Comparison of ENCODE assay signal across 8 cellular contexts in the genomic region with DNA sequence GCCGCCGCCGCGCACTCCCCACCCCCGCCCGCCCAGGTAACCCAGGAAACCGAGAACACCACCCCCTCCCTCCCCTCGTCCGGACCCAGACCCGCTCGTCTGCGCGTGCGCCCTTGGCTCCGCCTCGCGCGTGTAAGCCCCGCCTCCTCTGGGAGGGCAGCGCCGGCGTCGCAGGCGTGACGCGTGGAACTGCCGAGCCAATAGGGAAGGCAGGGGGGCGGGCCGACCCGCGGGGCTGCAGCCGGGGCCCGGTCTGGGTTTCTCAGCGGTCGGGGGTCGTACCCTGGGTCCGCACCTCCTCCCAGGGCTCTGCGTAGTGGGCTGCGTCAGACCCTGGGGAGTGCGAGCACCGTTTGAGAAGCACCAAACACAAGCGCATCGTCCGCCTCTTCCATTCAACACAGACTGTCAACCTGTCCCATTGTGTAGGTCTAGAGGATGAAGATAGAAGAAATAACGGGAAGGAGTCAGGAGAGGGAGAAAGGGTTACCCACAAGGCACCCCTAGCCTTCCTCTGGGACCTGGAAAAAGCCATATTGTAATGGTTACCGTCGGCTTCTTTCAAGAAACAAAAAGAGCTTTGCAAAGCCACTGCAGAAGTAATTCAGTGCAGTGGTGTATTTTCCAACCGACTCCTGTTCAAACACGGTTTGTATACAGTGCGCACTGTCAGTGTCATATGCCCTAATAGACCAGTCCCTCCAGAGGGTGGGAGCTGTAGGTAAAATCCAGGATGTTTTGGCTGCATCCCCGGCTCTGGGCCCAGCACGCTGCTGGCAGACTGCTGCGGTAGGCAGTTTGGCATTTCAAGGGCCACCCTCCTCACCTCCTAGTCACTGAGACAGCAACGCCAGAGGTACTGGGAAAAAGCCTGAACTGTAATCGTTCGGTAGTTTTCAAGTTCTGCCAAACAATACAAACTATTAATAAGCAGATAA. TPM values are rescaled to one million over a fixed set of nuclear protein-coding genes. Genes with fewer than 3 reads are reported as not detected.
DNase-seq lines count a peak whose midpoint lies in the region; ATAC-seq and TF ChIP-seq lines count a peak whose summit lies in the region.

No MANE protein-coding gene starts in this region.

- peak; percentile 62 for ATAC-seq in GM18873 (IDR thresholded peaks at IDR 0.05; ENCODE audit: low FRiP score, unreplicated experiment)
- peak; percentile 73 for ATAC-seq in HG03135 (IDR thresholded peaks at IDR 0.05; ENCODE audit: unreplicated experiment)

- CTCF ChIA-PET in AG04449 (lab: Yijun Ruan, JAX) (interaction anchor here (1.1 to 3.2 kb wide), 5 partner anchors 13 to 362 kb away, joined by 3 to 74 read pairs (median 10); no protein-coding TSS in a partner anchor), mammary epithelial cell (lab: Charles Lee; ENCODE audit: low non-redundant PET) (interaction anchor here (0.6 to 2.6 kb wide), 4 partner anchors 50 to 418 kb away, joined by 3 to 26 read pairs (median 9); no protein-coding TSS in a partner anchor)

- DNase-seq in AG04449 (ENCODE audit: low read depth, low spot score) (peak; percentile 42), NCI-H2196 treated with DMSO at 0.1 percent for 48 hours (lab: John Stamatoyannopoulos, UW; ENCODE audit: unreplicated experiment) (peak; percentile 68), WERI-Rb-1 (peak; percentile 98), mammary epithelial cell (peak; percentile 95), iPS-NIHi7 (ENCODE audit: extremely low spot score) (peak; percentile 99), smooth muscle cell (lab: John Stamatoyannopoulos, UW; ENCODE audit: unreplicated experiment) (peak; percentile 90)

- POLR2A ChIA-PET in AG04449 (lab: Yijun Ruan, JAX), result interaction anchor here (1.4 to 1.8 kb wide), 2 partner anchors 42 to 104 kb away, joined by 3 to 4 read pairs; no protein-coding TSS in a partner anchor

- H3K4me1 ChIP-seq in mammary epithelial cell (ENCODE audit: insufficient read depth, low read length), result peaks cover 25% of the 10 kb centered on the region
- H3K4me1 ChIP-seq in smooth muscle cell (ENCODE audit: low read depth), result peaks cover 6% of the 10 kb centered on the region

- no peaks in the 10 kb centered on the region for H3K27me3 ChIP-seq in WERI-Rb-1 (ENCODE audit: insufficient read depth, low read depth, severe bottlenecking)
- H3K27me3 ChIP-seq in mammary epithelial cell (ENCODE audit: insufficient read depth, low read length), result no peaks in the 10 kb centered on the region
- H3K27me3 ChIP-seq in smooth muscle cell (ENCODE audit: low read depth), result no peaks in the 10 kb centered on the region

- H3K27ac ChIP-seq in WERI-Rb-1, result peak overlapping the region; percentile 84
- peak overlapping the region; percentile 45 for H3K27ac ChIP-seq in mammary epithelial cell (ENCODE audit: insufficient read depth, low read depth, low read length)
- peak overlapping the region; percentile 79 for H3K27ac ChIP-seq in smooth muscle cell (ENCODE audit: low read depth)

- H4K20me1 ChIP-seq in mammary epithelial cell (ENCODE audit: insufficient read depth, low read length), result no peaks in the 10 kb centered on the region
- H4K20me1 ChIP-seq in smooth muscle cell (ENCODE audit: low read depth), result no peaks in the 10 kb centered on the region

- in situ Hi-C loops in mammary epithelial cell (cut with MboI; ENCODE audit: low sequenced_read_pairs in 2 of 2), result loop anchor here in 1 of 2 donors (5.0 kb wide), 1 partner anchor 105 kb away; no protein-coding TSS in a partner anchor

- peak overlapping the region; percentile 99 for H2AFZ ChIP-seq in mammary epithelial cell (ENCODE audit: low read depth, low read length)
- peak overlapping the region; percentile 77 for H2AFZ ChIP-seq in smooth muscle cell (ENCODE audit: low read depth)

- H3K4me2 ChIP-seq in mammary epithelial cell (ENCODE audit: insufficient read depth, low read depth, low read length) (peak overlapping the region; percentile 86), smooth muscle cell (peak overlapping the region; percentile 90)

- dilution Hi-C loops in mammary epithelial cell (cut with HindIII; ENCODE audit: low sequenced_read_pairs), result loop anchor here (5.0 kb wide), 1 partner anchor 65 kb away; no protein-coding TSS in a partner anchor

- no peaks in the 10 kb centered on the region for H3F3A ChIP-seq in smooth muscle cell (ENCODE audit: low read depth)

- H3K9me3 ChIP-seq in WERI-Rb-1 (ENCODE audit: severe bottlenecking) (no peaks in the 10 kb centered on the region), mammary epithelial cell (replicated peaks; ENCODE audit: insufficient read depth, low read length) (no peaks in the 10 kb centered on the region), smooth muscle cell (replicated peaks; ENCODE audit: low read depth) (no peaks in the 10 kb centered on the region)

- H3K79me2 ChIP-seq in mammary epithelial cell (ENCODE audit: insufficient read depth, low read length) (peaks cover 44% of the 10 kb centered on the region), smooth muscle cell (ENCODE audit: low read depth) (peaks cover 21% of the 10 kb centered on the region)

- H3K9ac ChIP-seq in mammary epithelial cell (ENCODE audit: insufficient read depth, low read length), result peak overlapping the region; percentile 61
- peak overlapping the region; percentile 93 for H3K9ac ChIP-seq in smooth muscle cell (ENCODE audit: low read depth)

- intact Hi-C loops in mammary epithelial cell (cut with micrococcal nuclease), result loop anchor here (1.0 to 10.0 kb wide), 7 partner anchors 36 to 198 kb away; a partner anchor contains a TSS

- TF ChIP-seq CTCF in AG04449 (IDR thresholded peaks at IDR 0.05; ENCODE audit: insufficient read depth, low read length, missing control alignments) (no peak), WERI-Rb-1 (IDR thresholded peaks at IDR 0.05; ENCODE audit: low read depth, low read length) (no peak), mammary epithelial cell (conservative IDR thresholded peaks at IDR 0.05 in 1 of 2, IDR thresholded peaks at IDR 0.05 in 1 of 2; ENCODE audit: extremely low read depth in 1 of 2, insufficient read depth in 1 of 2, low read depth in 1 of 2, low read length in 2 of 2) (no peak), smooth muscle cell (IDR thresholded peaks at IDR 0.05; ENCODE audit: borderline replicate concordance, insufficient read depth, poor library complexity, severe bottlenecking) (no peak)

- H3K4me3 ChIP-seq in AG04449 (ENCODE audit: low read depth, low read length) (peak overlapping the region; percentile 90), WERI-Rb-1 (ENCODE audit: low read depth, low read length) (peak overlapping the region; percentile 86), mammary epithelial cell (replicated peaks in 1 of 3; ENCODE audit: insufficient read depth in 1 of 3, low read depth in 2 of 3, low read length in 3 of 3) (peak overlapping the region; percentile 92 to 94 (median 93)), smooth muscle cell (peak overlapping the region; percentile 70)

- no TSS peak for BruUV-seq in mammary epithelial cell (replicated peaks; lab: Mats Ljungman, UMichigan)

- H3K36me3 ChIP-seq in WERI-Rb-1, result no peaks in the 10 kb centered on the region
- H3K36me3 ChIP-seq in mammary epithelial cell (ENCODE audit: insufficient read depth, low read length), result no peaks in the 10 kb centered on the region
- no peaks in the 10 kb centered on the region for H3K36me3 ChIP-seq in smooth muscle cell (ENCODE audit: low read depth)

- 4% methylated on average over 20 of the region's 56 CpGs for WGBS in mammary epithelial cell (ENCODE audit: low coverage, missing lambda C conversion rate)
- 6% methylated on average over 36 of the region's 56 CpGs for WGBS in smooth muscle cell (ENCODE audit: low lambda C conversion rate)

RNA-seq across cellular contexts. Expression of a gene that starts 0.5 kb away (rescaled TPM):
- 10 to 100 TPM; 27.6 to 50.5 TPM for total RNA-seq in mammary epithelial cell
- 6.1 TPM for polyA plus RNA-seq in mammary epithelial cell
- 53.0 TPM for polyA minus RNA-seq in mammary epithelial cell
- total RNA-seq in smooth muscle cell, result 13.5 and 18.8 TPM in 2 replicates
- 2.2 and 4.5 TPM in 2 replicates for polyA plus RNA-seq in smooth muscle cell

Comparison
In these comparisons a context has a peak if more than half of its experiments do, and no peak if none do; other contexts are left out.
1. Peak in every context shown above with its lines: DNase-seq, ATAC-seq, H3K4me3 ChIP-seq and H3K27ac ChIP-seq.
2. DNase-seq: peak in every context shown above with its lines; median percentile 99 in iPS-NIHi7; 98 in WERI-Rb-1; 95 in mammary epithelial cell; 90 in smooth muscle cell; 68 in NCI-H2196 treated with DMSO at 0.1 percent for 48 hours; 42 in AG04449.